Comparison of ENCODE assay signal across 1 cellular context in genomic region chr2:217847106-217847505, GRCh38.
A peak's percentile ranks its signal among the peaks of the same experiment; 100 is the strongest.
TF ChIP-seq lines count a peak whose summit lies in the region.

No MANE protein-coding gene starts in this region.

TF ChIP-seq in K562, 482 proteins besides CTCF, POLR2A, EP300 and RAD21 (continued from another document):
- TF ChIP-seq SFPQ (IDR thresholded peaks at IDR 0.05; ENCODE audit: low read depth, low read length) = no peak
- no peak for TF ChIP-seq ELF4 (CRISPR knock-in tag; IDR thresholded peaks at IDR 0.05)
- peak; percentile 43; the same call in 1 of the 2 replicates for TF ChIP-seq BCOR (IDR thresholded peaks at IDR 0.05)
- 0 out of 2 replicates have a peak, but pooled peaks have one; percentile 14 for TF ChIP-seq DPF2 (IDR thresholded peaks at IDR 0.05)
- no peak for TF ChIP-seq ESRRB (CRISPR knock-in tag; IDR thresholded peaks at IDR 0.05; ENCODE audit: borderline replicate concordance)
- no peak for TF ChIP-seq NR2F6 (CRISPR knock-in tag; IDR thresholded peaks at IDR 0.05)
- no peak for TF ChIP-seq JUNB (CRISPR knock-in tag; conservative IDR thresholded peaks at IDR 0.05)
- no peak for TF ChIP-seq ETV1 (tag; conservative IDR thresholded peaks at IDR 0.05; ENCODE audit: low read depth)
- TF ChIP-seq ERF (CRISPR knock-in tag; IDR thresholded peaks at IDR 0.05) = no peak
- no peak for TF ChIP-seq BRD9 (IDR thresholded peaks at IDR 0.05; ENCODE audit: low read depth, partially characterized antibody)
- no peak for TF ChIP-seq NEUROD1 (IDR thresholded peaks at IDR 0.05; ENCODE audit: borderline replicate concordance, low read depth, low read length, partially characterized antibody)
- peak; percentile 48; the same call in 1 of the 2 replicates for TF ChIP-seq ZNF316 (IDR thresholded peaks at IDR 0.05)
- no peak for TF ChIP-seq SPI1 (IDR thresholded peaks at IDR 0.05; ENCODE audit: borderline replicate concordance, low read depth, low read length)
- no peak for TF ChIP-seq FOXJ2 (tag; IDR thresholded peaks at IDR 0.05)
- TF ChIP-seq CREM (IDR thresholded peaks at IDR 0.05; ENCODE audit: low read depth) = no peak
TF ChIP-seq in K562: peak in this region for 10.
